ENCODE assay signal across 1 cellular context in genomic region chr5:113361701-113362100, GRCh38.
TF ChIP-seq lines count a peak whose summit lies in the region.

No MANE protein-coding gene starts in this region.

TF ChIP-seq in HepG2, 621 proteins besides CTCF, POLR2A, EP300 and RAD21 (continued from another document):
- TF ChIP-seq ZNF317 (CRISPR knock-in tag; IDR thresholded peaks at IDR 0.05) (no peak), ZNF503 (CRISPR knock-in tag; IDR thresholded peaks at IDR 0.05) (no peak), FOXK2 (IDR thresholded peaks at IDR 0.05) (no peak), ZNF441 (CRISPR knock-in tag; IDR thresholded peaks at IDR 0.05; ENCODE audit: borderline replicate concordance) (no peak), ZNF3 (CRISPR knock-in tag; IDR thresholded peaks at IDR 0.05) (no peak)
